Comparison of ENCODE assay signal across 8 cellular contexts in genomic region chr1:246608616-246609376, GRCh38. TPM values are rescaled to one million over a fixed set of nuclear protein-coding genes. Genes with fewer than 3 reads are reported as not detected.
DNase-seq lines count a peak whose midpoint lies in the region; ATAC-seq and TF ChIP-seq lines count a peak whose summit lies in the region.

No MANE protein-coding gene starts in this region.

- no peak overlapping the region for H2BK12ac ChIP-seq in H9 (ENCODE audit: insufficient read length, low read depth, low read length)

- no TSS peak for BruUV-seq in Calu3 (replicated peaks; lab: Mats Ljungman, UMichigan)

- no peak overlapping the region for H3K27ac ChIP-seq in H9 (ENCODE audit: insufficient read length, low read depth, low read length)

- H3K4ac ChIP-seq in H9 (ENCODE audit: low read depth, low read length) = no peak overlapping the region

- no CpG with 5 or more reads among the region's 18 CpGs for WGBS in H9 (ENCODE audit: extremely low coverage, insufficient read length, low lambda C conversion rate)

- no peak overlapping the region for H3K4me2 ChIP-seq in H9 (ENCODE audit: insufficient read depth, insufficient read length, low read length)

- H3K23me2 ChIP-seq in H9 (ENCODE audit: insufficient read length, low read depth, low read length, poor library complexity, severe bottlenecking) = no peaks in the 10 kb centered on the region

- no peak overlapping the region for H2BK15ac ChIP-seq in H9 (ENCODE audit: low read depth, low read length)

- no peak overlapping the region for H4K5ac ChIP-seq in H9 (ENCODE audit: insufficient read length, low read depth, low read length)

- H4K8ac ChIP-seq in H9 (replicated peaks; ENCODE audit: insufficient read length, low read depth, low read length) = no peak overlapping the region

- H2AK5ac ChIP-seq in H9 (ENCODE audit: insufficient read length, low read length) = no peak overlapping the region

- no peak overlapping the region for H3T11ph ChIP-seq in H9 (ENCODE audit: low read length)

- no peak overlapping the region for H2BK20ac ChIP-seq in H9 (ENCODE audit: low read depth, low read length, poor library complexity, severe bottlenecking)

- H3K56ac ChIP-seq in H9 (ENCODE audit: insufficient read length, low read depth, low read length) = no peak overlapping the region

- no peak overlapping the region for H2BK5ac ChIP-seq in H9 (ENCODE audit: insufficient read length, low read length)

- no peaks in the 10 kb centered on the region for H4K20me1 ChIP-seq in H9 (ENCODE audit: control insufficient read depth, insufficient read depth, insufficient read length)

- H3K9me3 ChIP-seq in H9 (ENCODE audit: control insufficient read depth, low read depth, low read length) = no peaks in the 10 kb centered on the region

- peaks cover 3% of the 10 kb centered on the region for H3K79me1 ChIP-seq in H9 (ENCODE audit: insufficient read depth, low read depth, low read length, poor library complexity, severe bottlenecking)

- peak; percentile 38 for TF ChIP-seq CTCF in Calu3 (IDR thresholded peaks at IDR 0.05; ENCODE audit: unreplicated experiment)
- no peak for TF ChIP-seq CTCF in H9 (conservative IDR thresholded peaks at IDR 0.05)

- no peak overlapping the region for H3K14ac ChIP-seq in H9 (ENCODE audit: insufficient read depth, low read length)

- H3K18ac ChIP-seq in H9 (ENCODE audit: insufficient read length, low read depth, low read length) = no peak overlapping the region

- no peak overlapping the region for H4K91ac ChIP-seq in H9 (ENCODE audit: insufficient read length, low read depth, low read length)

- no peaks in the 10 kb centered on the region for H3K27me3 Mint-ChIP-seq in Calu3 (ENCODE audit: unreplicated experiment)
- no peaks in the 10 kb centered on the region for H3K27me3 Mint-ChIP-seq in H9 (ENCODE audit: low read depth)

- no peaks in the 10 kb centered on the region for H3K9me3 Mint-ChIP-seq in Calu3 (ENCODE audit: low read depth, unreplicated experiment)
- H3K9me3 Mint-ChIP-seq in H9 = peaks cover 0 to 3% of the 10 kb centered on the region in 2 experiments; a peak in 1 of 5 replicates

- H2AFZ ChIP-seq in H9 (ENCODE audit: low read length) = no peak overlapping the region

- H3K4me1 ChIP-seq in H9 (ENCODE audit: insufficient read depth, low read length) = no peaks in the 10 kb centered on the region

- DNase-seq in Calu3 (peak; percentile 92), H9 (peak; percentile 31), NCI-H774 (lab: John Stamatoyannopoulos, UW) (peak; percentile 87), amniotic stem cell (lab: John Stamatoyannopoulos, UW) (peak; percentile 27), iPS-NIHi11 (ENCODE audit: low spot score) (peak; percentile 60), NCI-H345 treated with DMSO at 0.1 percent for 48 hours (lab: John Stamatoyannopoulos, UW; ENCODE audit: unreplicated experiment) (no peak)
- peak; percentile 17 for DNase-seq in stimulated activated CD4-positive, alpha-beta T cell treated with anti-CD3 and anti-CD28 coated beads, Interleukin-12 subunit alpha, Interleukin-12 subunit beta, amount 100 ng/mL, for 4 hours

- ATAC-seq in HG02571 (IDR thresholded peaks at IDR 0.05; ENCODE audit: unreplicated experiment) = no peak

- H3K4me3 Mint-ChIP-seq in Calu3 (ENCODE audit: low read depth, unreplicated experiment) = peak overlapping the region; percentile 49
- H3K4me3 Mint-ChIP-seq in H9 = no peak overlapping the region; a peak in 1 of 5 replicates

- no peak overlapping the region for H3K9ac ChIP-seq in H9 (ENCODE audit: extremely low read depth, insufficient read length, low read length)

- no peak overlapping the region for H3K23ac ChIP-seq in H9 (ENCODE audit: insufficient read length, low read depth, low read length)

- H3K27me3 ChIP-seq in H9 (ENCODE audit: insufficient read depth, low read length) = no peaks in the 10 kb centered on the region

- H3K27ac Mint-ChIP-seq in Calu3 (ENCODE audit: unreplicated experiment) (peak overlapping the region; percentile 85), H9 (peak overlapping the region in 1 of 3 experiments; percentile 22; a peak in 2 of 7 replicates)

- intact Hi-C loops in Calu3 (cut with micrococcal nuclease; ENCODE audit: unreplicated experiment) = loop anchor here (1.0 to 5.0 kb wide), 2 partner anchors 42 to 101 kb away; partner anchors contain the start of genes CNST, SMYD3 and TFB2M

- H3K4me1 Mint-ChIP-seq in Calu3 (ENCODE audit: low read depth, unreplicated experiment) (peaks cover 20% of the 10 kb centered on the region), H9 (peaks cover 17 to 19% of the 10 kb centered on the region in 2 experiments)

- peaks cover 10% of the 10 kb centered on the region for H3K36me3 Mint-ChIP-seq in Calu3 (ENCODE audit: insufficient read depth, unreplicated experiment)
- H3K36me3 Mint-ChIP-seq in H9 (ENCODE audit: insufficient read depth in 1 of 3, low read depth in 3 of 3) = peaks cover 0 to 2% (median 0%) of the 10 kb centered on the region in 3 experiments; a peak in 2 of 7 replicates

- H2BK120ac ChIP-seq in H9 (ENCODE audit: low read depth, low read length, poor library complexity, severe bottlenecking) = no peak overlapping the region

- CTCF ChIA-PET in Calu3 (lab: Charles Lee) = interaction anchor here (0.5 to 1.3 kb wide), 6 partner anchors 9 to 1310 kb away, joined by 3 to 5 read pairs (median 4); no protein-coding TSS in a partner anchor

- H3K79me2 ChIP-seq in H9 (ENCODE audit: insufficient read depth, low read length) = 0 out of 2 replicates have a peak, but pooled peaks cover 2% of the 10 kb centered on the region

RNA-seq across cellular contexts. Expression of gene CNST, which starts 42.5 kb away (rescaled TPM):
- total RNA-seq in Calu3 (2022) (21.7 and 22.5 TPM in 2 replicates), H9 (2021) (18.0 and 19.8 TPM in 2 replicates)

RNA-seq across cellular contexts. Expression of gene TFB2M, which starts 42.7 kb away (rescaled TPM):
- total RNA-seq in Calu3 (2022) = 21.8 and 23.0 TPM in 2 replicates
- total RNA-seq in H9 (2021) = 27.0 and 27.7 TPM in 2 replicates
